In genomic region chr1:112386786-112387346, GRCh38 we compare ENCODE assay signal across 18 cellular contexts. TPM values are rescaled to one million over a fixed set of nuclear protein-coding genes. Genes with fewer than 3 reads are reported as not detected.
DNase-seq lines count a peak whose midpoint lies in the region; ATAC-seq lines count a peak whose summit lies in the region.
"Had no signal": no experiment of that assay in that cellular context is flagged by ENCODE, and none has a peak within 500 bp of the region (broad histone marks: within the 10 kb centered on the region; RNA-seq: fewer than 3 reads in every experiment).

No MANE protein-coding gene starts in this region.

- H3K9me3 Mint-ChIP-seq in activated T-cell treated with anti-CD3 and anti-CD28 coated beads, Interleukin-2, amount 50 U/mL, for 24 hours: no peaks in the 10 kb centered on the region
- no peaks in the 10 kb centered on the region for H3K9me3 Mint-ChIP-seq in activated T-helper 17 cell treated with anti-CD3 and anti-CD28 coated beads, Interleukin-2, amount 50 U/mL, for 72 hours
- H3K9me3 Mint-ChIP-seq in memory B cell: no peaks in the 10 kb centered on the region
- no peaks in the 10 kb centered on the region for H3K9me3 Mint-ChIP-seq in immature natural killer cell
- H3K9me3 Mint-ChIP-seq: GM23338 had no signal

- H3K4me1 ChIP-seq in effector memory CD4-positive, alpha-beta T cell (ENCODE audit: control insufficient read depth, insufficient read depth, low read length, poor library complexity, severe bottlenecking): no peaks in the 10 kb centered on the region

- peaks cover 41% of the 10 kb centered on the region for H3K27me3 Mint-ChIP-seq in activated T-cell treated with anti-CD3 and anti-CD28 coated beads, Interleukin-2, amount 50 U/mL, for 24 hours
- peaks cover 18% of the 10 kb centered on the region for H3K27me3 Mint-ChIP-seq in activated T-helper 17 cell treated with anti-CD3 and anti-CD28 coated beads, Interleukin-2, amount 50 U/mL, for 72 hours
- H3K27me3 Mint-ChIP-seq in memory B cell: peaks cover 17% of the 10 kb centered on the region
- peaks cover 5 to 15% (median 11%) of the 10 kb centered on the region in 3 donors for H3K27me3 Mint-ChIP-seq in immature natural killer cell (ENCODE audit: low read depth in 3 of 3)

- no peak for DNase-seq in activated T-cell treated with anti-CD3 and anti-CD28 coated beads, Interleukin-2, amount 50 U/mL, for 24 hours
- no peak for DNase-seq in activated T-cell treated with anti-CD3 and anti-CD28 coated beads, Interleukin-2, amount 50 U/mL, for 48 hours
- DNase-seq in EH (ENCODE audit: low read depth) (peak; percentile 9), memory B cell (ENCODE audit: low spot score in 2 of 2) (no peak), immature natural killer cell (no peak), NCI-H2171 treated with DMSO at 0.1 percent for 48 hours (lab: John Stamatoyannopoulos, UW) (no peak)
- DNase-seq in effector memory CD4-positive, alpha-beta T cell: no peak
- DNase-seq: DMS79 treated with DMSO at 0.1 percent for 48 hours; HCEC 1CT; IMR-90; NCI-H1417 treated with DMSO at 0.1 percent for 48 hours; NCI-H187; NK-92 treated with Interleukin-12 subunit alpha and Interleukin-12 subunit beta, amount 100 ng/mL, for 24 hours; Peyer's patch had no signal

- no peaks in the 10 kb centered on the region for H3K9me3 ChIP-seq in effector memory CD4-positive, alpha-beta T cell (ENCODE audit: control insufficient read depth, low read length)
- H3K9me3 ChIP-seq: Peyer's patch, SJSA1 had no signal

- peak overlapping the region; percentile 1 for H3K27ac Mint-ChIP-seq in activated T-cell treated with anti-CD3 and anti-CD28 coated beads, Interleukin-2, amount 50 U/mL, for 24 hours
- peak overlapping the region; percentile 31 for H3K27ac Mint-ChIP-seq in activated T-helper 17 cell treated with anti-CD3 and anti-CD28 coated beads, Interleukin-2, amount 50 U/mL, for 72 hours
- H3K27ac Mint-ChIP-seq in memory B cell: peak overlapping the region; percentile 24
- no peak overlapping the region for H3K27ac Mint-ChIP-seq in immature natural killer cell
- H3K27ac Mint-ChIP-seq: GM23338 had no signal

- no peaks in the 10 kb centered on the region for H3K27me3 ChIP-seq in effector memory CD4-positive, alpha-beta T cell (replicated peaks; ENCODE audit: control insufficient read depth, insufficient read depth, low read length, poor library complexity, severe bottlenecking)
- H3K27me3 ChIP-seq: Peyer's patch, SJSA1 had no signal

- H3K36me3 ChIP-seq in effector memory CD4-positive, alpha-beta T cell (ENCODE audit: control insufficient read depth, insufficient read depth, low read length): no peaks in the 10 kb centered on the region
- H3K36me3 ChIP-seq: Peyer's patch, SJSA1 had no signal

- no peak overlapping the region for H3K4me3 ChIP-seq in effector memory CD4-positive, alpha-beta T cell (ENCODE audit: insufficient read depth, low read depth, low read length, poor library complexity, severe bottlenecking)
- H3K4me3 ChIP-seq: GM23338, Peyer's patch, SJSA1 had no signal

- no peak for ATAC-seq in activated T-helper 17 cell treated with anti-CD3 and anti-CD28 coated beads, Interleukin-2, amount 50 U/mL, for 72 hours (replicated peaks)
- no peak for ATAC-seq in memory B cell (ENCODE audit: low read depth)
- ATAC-seq: GM23338 had no signal

- H3K4me3 Mint-ChIP-seq in activated T-cell treated with anti-CD3 and anti-CD28 coated beads, Interleukin-2, amount 50 U/mL, for 24 hours: no peak overlapping the region
- H3K4me3 Mint-ChIP-seq in activated T-helper 17 cell treated with anti-CD3 and anti-CD28 coated beads, Interleukin-2, amount 50 U/mL, for 72 hours: no peak overlapping the region
- H3K4me3 Mint-ChIP-seq in memory B cell: no peak overlapping the region
- no peak overlapping the region for H3K4me3 Mint-ChIP-seq in immature natural killer cell
- H3K4me3 Mint-ChIP-seq: CD14-positive monocyte, GM23338 had no signal

- peaks cover 14% of the 10 kb centered on the region for H3K4me1 Mint-ChIP-seq in activated T-cell treated with anti-CD3 and anti-CD28 coated beads, Interleukin-2, amount 50 U/mL, for 24 hours (ENCODE audit: low read depth)
- peaks cover 6% of the 10 kb centered on the region for H3K4me1 Mint-ChIP-seq in activated T-helper 17 cell treated with anti-CD3 and anti-CD28 coated beads, Interleukin-2, amount 50 U/mL, for 72 hours
- H3K4me1 Mint-ChIP-seq in memory B cell: peaks cover 9% of the 10 kb centered on the region
- H3K4me1 Mint-ChIP-seq in immature natural killer cell: peaks cover 6 to 7% of the 10 kb centered on the region in 2 donors

- no peak overlapping the region for H3K27ac ChIP-seq in effector memory CD4-positive, alpha-beta T cell (ENCODE audit: insufficient read depth, low read length, poor library complexity, severe bottlenecking)
- H3K27ac ChIP-seq: Peyer's patch, SJSA1 had no signal

- H3K36me3 Mint-ChIP-seq in activated T-cell treated with anti-CD3 and anti-CD28 coated beads, Interleukin-2, amount 50 U/mL, for 24 hours (ENCODE audit: low read depth): no peaks in the 10 kb centered on the region
- no peaks in the 10 kb centered on the region for H3K36me3 Mint-ChIP-seq in activated T-helper 17 cell treated with anti-CD3 and anti-CD28 coated beads, Interleukin-2, amount 50 U/mL, for 72 hours (ENCODE audit: low read depth)
- H3K36me3 Mint-ChIP-seq in memory B cell: no peaks in the 10 kb centered on the region
- no peaks in the 10 kb centered on the region for H3K36me3 Mint-ChIP-seq in immature natural killer cell
- H3K36me3 Mint-ChIP-seq: CD14-positive monocyte had no signal

RNA-seq across cellular contexts. Expression of gene CTTNBP2NL, which starts 9.1 kb away (rescaled TPM):
- 1 to 10 TPM; 4.0 to 7.2 TPM for total RNA-seq in activated T-helper 17 cell treated with anti-CD3 and anti-CD28 coated beads, Interleukin-2, amount 50 U/mL, for 72 hours
- under 1 TPM in 1 of 3 donors, not detected in 2; 0.03 TPM for polyA plus RNA-seq in immature natural killer cell

Comparison
In these comparisons a context has a peak if more than half of its experiments do, and no peak if none do; other contexts are left out.
1. H3K27ac Mint-ChIP-seq: peak in activated T-cell treated with anti-CD3 and anti-CD28 coated beads, Interleukin-2, amount 50 U/mL, for 24 hours (single experiment), activated T-helper 17 cell treated with anti-CD3 and anti-CD28 coated beads, Interleukin-2, amount 50 U/mL, for 72 hours (single experiment) and memory B cell (single experiment); none in immature natural killer cell (0 of 6).